1 cellular context compared by ENCODE assay signal in the genomic region with DNA sequence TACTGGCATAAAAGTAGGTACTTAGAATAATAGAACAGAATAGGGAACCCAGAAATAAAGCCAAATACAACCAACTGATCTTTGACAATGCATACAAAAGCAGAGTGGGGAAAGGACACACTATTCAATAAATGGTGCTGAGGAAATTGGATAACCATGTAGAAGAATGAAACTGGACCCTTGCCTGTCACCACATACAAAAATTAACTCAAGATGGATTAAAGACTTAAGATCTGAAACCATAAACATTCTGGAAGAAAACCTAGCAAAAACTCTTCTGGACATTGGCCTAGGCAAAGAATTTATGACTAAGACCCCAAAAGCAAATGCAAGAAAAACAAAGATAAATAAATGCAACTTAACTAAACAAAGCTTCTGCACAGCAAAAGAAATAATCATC.
TF ChIP-seq lines count a peak whose summit lies in the region.

No MANE protein-coding gene starts in this region.

TF ChIP-seq in HepG2, 621 proteins besides CTCF, POLR2A, EP300 and RAD21 (continued from another document):
- TF ChIP-seq, protein P1, sequence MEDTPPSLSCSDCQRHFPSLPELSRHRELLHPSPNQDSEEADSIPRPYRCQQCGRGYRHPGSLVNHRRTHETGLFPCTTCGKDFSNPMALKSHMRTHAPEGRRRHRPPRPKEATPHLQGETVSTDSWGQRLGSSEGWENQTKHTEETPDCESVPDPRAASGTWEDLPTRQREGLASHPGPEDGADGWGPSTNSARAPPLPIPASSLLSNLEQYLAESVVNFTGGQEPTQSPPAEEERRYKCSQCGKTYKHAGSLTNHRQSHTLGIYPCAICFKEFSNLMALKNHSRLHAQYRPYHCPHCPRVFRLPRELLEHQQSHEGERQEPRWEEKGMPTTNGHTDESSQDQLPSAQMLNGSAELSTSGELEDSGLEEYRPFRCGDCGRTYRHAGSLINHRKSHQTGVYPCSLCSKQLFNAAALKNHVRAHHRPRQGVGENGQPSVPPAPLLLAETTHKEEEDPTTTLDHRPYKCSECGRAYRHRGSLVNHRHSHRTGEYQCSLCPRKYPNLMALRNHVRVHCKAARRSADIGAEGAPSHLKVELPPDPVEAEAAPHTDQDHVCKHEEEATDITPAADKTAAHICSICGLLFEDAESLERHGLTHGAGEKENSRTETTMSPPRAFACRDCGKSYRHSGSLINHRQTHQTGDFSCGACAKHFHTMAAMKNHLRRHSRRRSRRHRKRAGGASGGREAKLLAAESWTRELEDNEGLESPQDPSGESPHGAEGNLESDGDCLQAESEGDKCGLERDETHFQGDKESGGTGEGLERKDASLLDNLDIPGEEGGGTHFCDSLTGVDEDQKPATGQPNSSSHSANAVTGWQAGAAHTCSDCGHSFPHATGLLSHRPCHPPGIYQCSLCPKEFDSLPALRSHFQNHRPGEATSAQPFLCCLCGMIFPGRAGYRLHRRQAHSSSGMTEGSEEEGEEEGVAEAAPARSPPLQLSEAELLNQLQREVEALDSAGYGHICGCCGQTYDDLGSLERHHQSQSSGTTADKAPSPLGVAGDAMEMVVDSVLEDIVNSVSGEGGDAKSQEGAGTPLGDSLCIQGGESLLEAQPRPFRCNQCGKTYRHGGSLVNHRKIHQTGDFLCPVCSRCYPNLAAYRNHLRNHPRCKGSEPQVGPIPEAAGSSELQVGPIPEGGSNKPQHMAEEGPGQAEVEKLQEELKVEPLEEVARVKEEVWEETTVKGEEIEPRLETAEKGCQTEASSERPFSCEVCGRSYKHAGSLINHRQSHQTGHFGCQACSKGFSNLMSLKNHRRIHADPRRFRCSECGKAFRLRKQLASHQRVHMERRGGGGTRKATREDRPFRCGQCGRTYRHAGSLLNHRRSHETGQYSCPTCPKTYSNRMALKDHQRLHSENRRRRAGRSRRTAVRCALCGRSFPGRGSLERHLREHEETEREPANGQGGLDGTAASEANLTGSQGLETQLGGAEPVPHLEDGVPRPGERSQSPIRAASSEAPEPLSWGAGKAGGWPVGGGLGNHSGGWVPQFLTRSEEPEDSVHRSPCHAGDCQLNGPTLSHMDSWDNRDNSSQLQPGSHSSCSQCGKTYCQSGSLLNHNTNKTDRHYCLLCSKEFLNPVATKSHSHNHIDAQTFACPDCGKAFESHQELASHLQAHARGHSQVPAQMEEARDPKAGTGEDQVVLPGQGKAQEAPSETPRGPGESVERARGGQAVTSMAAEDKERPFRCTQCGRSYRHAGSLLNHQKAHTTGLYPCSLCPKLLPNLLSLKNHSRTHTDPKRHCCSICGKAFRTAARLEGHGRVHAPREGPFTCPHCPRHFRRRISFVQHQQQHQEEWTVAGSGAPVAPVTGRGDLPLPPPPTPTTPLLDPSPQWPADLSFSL (CRISPR knock-in tag; IDR thresholded peaks at IDR 0.05): no peak
- no peak for TF ChIP-seq JDP2 (CRISPR knock-in tag; IDR thresholded peaks at IDR 0.05; ENCODE audit: borderline replicate concordance)
- TF ChIP-seq ELF1 (CRISPR knock-in tag; IDR thresholded peaks at IDR 0.05): no peak
- no peak for TF ChIP-seq U2AF1 (optimal IDR thresholded peaks at IDR 0.05; ENCODE audit: low read depth, low read length)
- TF ChIP-seq GFI1 (CRISPR knock-in tag; IDR thresholded peaks at IDR 0.05; ENCODE audit: borderline replicate concordance): no peak
- TF ChIP-seq, protein P2, sequence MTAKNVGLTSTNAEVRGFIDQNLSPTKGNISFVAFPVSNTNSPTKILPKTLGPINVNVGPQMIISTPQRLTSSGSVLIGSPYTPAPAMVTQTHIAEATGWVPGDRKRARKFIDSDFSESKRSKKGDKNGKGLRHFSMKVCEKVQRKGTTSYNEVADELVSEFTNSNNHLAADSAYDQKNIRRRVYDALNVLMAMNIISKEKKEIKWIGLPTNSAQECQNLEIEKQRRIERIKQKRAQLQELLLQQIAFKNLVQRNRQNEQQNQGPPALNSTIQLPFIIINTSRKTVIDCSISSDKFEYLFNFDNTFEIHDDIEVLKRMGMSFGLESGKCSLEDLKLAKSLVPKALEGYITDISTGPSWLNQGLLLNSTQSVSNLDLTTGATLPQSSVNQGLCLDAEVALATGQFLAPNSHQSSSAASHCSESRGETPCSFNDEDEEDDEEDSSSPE (CRISPR knock-in tag; IDR thresholded peaks at IDR 0.05): no peak
TF ChIP-seq in HepG2: peak in this region for 0.
